In genomic region chr19:18653853-18654252, GRCh38 we compare ENCODE assay signal across 27 cellular contexts. TPM values are rescaled to one million over a fixed set of nuclear protein-coding genes. Genes with fewer than 3 reads are reported as not detected.
DNase-seq lines count a peak whose midpoint lies in the region; ATAC-seq, FAIRE-seq and TF ChIP-seq lines count a peak whose summit lies in the region.
"Had no signal": no experiment of that assay in that cellular context is flagged by ENCODE, and none has a peak within 500 bp of the region (broad histone marks: within the 10 kb centered on the region; RNA-seq: fewer than 3 reads in every experiment).

No MANE protein-coding gene starts in this region.

- peak overlapping the region; percentile 15 for H3K27ac Mint-ChIP-seq in memory B cell
- H3K27ac Mint-ChIP-seq: CD14-positive monocyte; CD4-positive, alpha-beta memory T cell; CD4-positive, CD25-positive, alpha-beta regulatory T cell had no signal

- POLR2A ChIA-PET in HEK293 (lab: Yijun Ruan, JAX), result no interaction called here

- H3K36me3 Mint-ChIP-seq in memory B cell, result peaks cover 14% of the 10 kb centered on the region

- H3K9me3 ChIP-seq in HEK293 (ENCODE audit: control insufficient read depth, insufficient read depth, low read depth, low read length) (no peaks in the 10 kb centered on the region), tibial artery (no peaks in the 10 kb centered on the region), small intestine (ENCODE audit: control insufficient read depth, low read depth) (no peaks in the 10 kb centered on the region)
- H3K9me3 ChIP-seq: BE2C, BLaER1 had no signal

- DNase-seq in HTR-8/SVneo (ENCODE audit: insufficient read length, low spot score) (no peak), memory B cell (ENCODE audit: low spot score in 2 of 2) (no peak), tibial artery (no peak), small intestine (no peak)
- DNase-seq: 8988T; ACHN; BE2C; C1 segment of cervical spinal cord; CD4-positive, alpha-beta memory T cell; CD4-positive, CD25-positive, alpha-beta regulatory T cell; CD8-positive, alpha-beta memory T cell; COR-L47; DMS 273 treated with DMSO at 0.1 percent for 48 hours; DMS153; DMS53; DMS79; DND-41; EL; GDM1 had no signal

- WGBS in small intestine, 3 donors, result 100% methylated on average over 1 of the region's 1 CpG

- ATAC-seq in memory B cell (ENCODE audit: low read depth), result no peak
- no peak for ATAC-seq in HG03354 (IDR thresholded peaks at IDR 0.05; ENCODE audit: poor library complexity, severe bottlenecking, unreplicated experiment)
- ATAC-seq in GM18502 (IDR thresholded peaks at IDR 0.05; ENCODE audit: poor library complexity, unreplicated experiment), result no peak
- ATAC-seq: GM12878 had no signal

- peaks cover 7% of the 10 kb centered on the region for H3K9me3 Mint-ChIP-seq in memory B cell
- H3K9me3 Mint-ChIP-seq: CD14-positive monocyte; CD4-positive, alpha-beta memory T cell; CD4-positive, CD25-positive, alpha-beta regulatory T cell had no signal

- H3K4me1 ChIP-seq in HEK293 (ENCODE audit: control insufficient read depth, insufficient read depth, low read length) (no peaks in the 10 kb centered on the region), tibial artery (peaks cover 7 to 81% (median 63%) of the 10 kb centered on the region in 4 donors), small intestine (ENCODE audit: control insufficient read depth in 2 of 2, insufficient read depth in 1 of 2, low read depth in 1 of 2, low read length in 1 of 2) (no peaks in the 10 kb centered on the region)

- TF ChIP-seq CTCF in HEK293 (tag by site-specific recombination; IDR thresholded peaks at IDR 0.05) (no peak), tibial artery (IDR thresholded peaks at IDR 0.05) (no peak)

- intact Hi-C loops in tibial artery (cut with DNase I; ENCODE audit: low total_unique reads), result no loop called here

- peaks cover 45% of the 10 kb centered on the region for H3K4me1 Mint-ChIP-seq in memory B cell

- H3K36me3 ChIP-seq in HEK293 (ENCODE audit: control insufficient read depth in 2 of 2, insufficient read depth in 1 of 2, low read length in 2 of 2) (no peaks in the 10 kb centered on the region), tibial artery (no peaks in the 10 kb centered on the region), small intestine (ENCODE audit: control insufficient read depth in 2 of 2, insufficient read depth in 2 of 2, low read length in 2 of 2) (no peaks in the 10 kb centered on the region)
- H3K36me3 ChIP-seq: BE2C, BLaER1 had no signal

- no peak overlapping the region for H3K4me3 Mint-ChIP-seq in memory B cell
- H3K4me3 Mint-ChIP-seq: CD14-positive monocyte; CD4-positive, alpha-beta memory T cell; CD4-positive, CD25-positive, alpha-beta regulatory T cell; CD8-positive, alpha-beta memory T cell had no signal

- H3K27me3 ChIP-seq in tibial artery (no peaks in the 10 kb centered on the region), small intestine (ENCODE audit: control insufficient read depth in 2 of 2, insufficient read depth in 2 of 2, low read length in 2 of 2) (no peaks in the 10 kb centered on the region)
- H3K27me3 ChIP-seq: BE2C, BLaER1 had no signal

- CTCF ChIA-PET in HEK293 (lab: Yijun Ruan, JAX), result no interaction called here

- no peak overlapping the region for H3K4me3 ChIP-seq in HEK293 (ENCODE audit: low read depth, low read length)
- no peak overlapping the region for H3K4me3 ChIP-seq in tibial artery
- H3K4me3 ChIP-seq in small intestine (ENCODE audit: low read depth in 1 of 2, low read length in 2 of 2), result no peak overlapping the region
- H3K4me3 ChIP-seq: BLaER1, GM12878 had no signal

- H3K27ac ChIP-seq in HEK293 (ENCODE audit: extremely low read depth, low read depth, low read length) (no peak overlapping the region), tibial artery (peak overlapping the region; percentile 96 to 99), small intestine (ENCODE audit: low read depth in 1 of 2, low read length in 1 of 2) (no peak overlapping the region)
- H3K27ac ChIP-seq: BLaER1 had no signal

- H3K27me3 Mint-ChIP-seq in memory B cell, result peaks cover 7% of the 10 kb centered on the region
- H3K27me3 Mint-ChIP-seq: CD4-positive, alpha-beta memory T cell; CD4-positive, CD25-positive, alpha-beta regulatory T cell; CD8-positive, alpha-beta memory T cell had no signal

- FAIRE-seq in HTR-8/SVneo (lab: Jason Lieb, UNC) (peak; percentile 33), small intestine (lab: Jason Lieb, UNC) (no peak)
- FAIRE-seq: A204.1, GM12878, GM12892 had no signal

TF ChIP-seq in HEK293, 187 proteins besides CTCF, POLR2A, EP300 and RAD21:
- TF ChIP-seq ZNF18 (tag by site-specific recombination; IDR thresholded peaks at IDR 0.05), result no peak
- TF ChIP-seq ZFHX2 (tag by site-specific recombination; conservative IDR thresholded peaks at IDR 0.05), result peak; percentile 76
- TF ChIP-seq EGR2 (tag by site-specific recombination; IDR thresholded peaks at IDR 0.05; ENCODE audit: low read depth), result peak; percentile 50; the same call in 1 of the 2 replicates
TF ChIP-seq in HEK293: peak in this region for 2.

RNA-seq across cellular contexts. Expression of gene KLHL26, which starts 17.0 kb away (rescaled TPM):
- polyA plus RNA-seq in small intestine, result 1 to 10 TPM; 1.6 to 4.7 (median 2.2) TPM

RNA-seq across cellular contexts. Expression of gene CRTC1, which starts 29.6 kb away (rescaled TPM):
- polyA plus RNA-seq in small intestine, result 1 to 10 TPM; 5.8 to 7.3 (median 6.2) TPM

RNA-seq across cellular contexts. Expression of gene TMEM59L, which starts 41.2 kb away (rescaled TPM):
- 1 to 10 TPM in 2 of 3 donors, not detected in 1; 1.6 to 8.5 TPM for polyA plus RNA-seq in small intestine
- polyA plus RNA-seq: CD14-positive monocyte; CD4-positive, alpha-beta memory T cell; CD4-positive, CD25-positive, alpha-beta regulatory T cell; CD8-positive, alpha-beta memory T cell; GM12878 had no signal

RNA-seq across cellular contexts. Expression of gene CRLF1, which starts 47.3 kb away (rescaled TPM):
- 10 to 100 TPM in 1 of 3 donors, 1 to 10 TPM in 1, not detected in 1; 6.5 to 22.3 TPM for polyA plus RNA-seq in small intestine
- polyA plus RNA-seq: CD8-positive, alpha-beta memory T cell had no signal

Comparison
In these comparisons a context has a peak if more than half of its experiments do, and no peak if none do; other contexts are left out.
1. H3K27ac ChIP-seq: peak in tibial artery (2 of 2); none in HEK293 (single experiment) and small intestine (0 of 2).